14 cellular contexts compared by ENCODE assay signal in genomic region chr14:62079035-62079434, GRCh38.
DNase-seq lines count a peak whose midpoint lies in the region; ATAC-seq, FAIRE-seq and TF ChIP-seq lines count a peak whose summit lies in the region.
"Had no signal": no experiment of that assay in that cellular context is flagged by ENCODE, and none has a peak within 500 bp of the region (broad histone marks: within the 10 kb centered on the region; RNA-seq: fewer than 3 reads in every experiment).

No MANE protein-coding gene starts in this region.

- RAD21 ChIA-PET in GM12878 (lab: Charles Lee; ENCODE audit: unreplicated experiment), result interaction anchor here (0.9 to 4.5 kb wide), 11 partner anchors 14 to 280 kb away, joined by 3 to 33 read pairs (median 4); no protein-coding TSS in a partner anchor

- in situ Hi-C loops in GM12878 (cut with MboI), result no loop called here

- H4K20me1 ChIP-seq in GM12878 (ENCODE audit: control insufficient read depth, insufficient read depth), result no peaks in the 10 kb centered on the region

- TF ChIP-seq CTCF in GM12878 (IDR thresholded peaks at IDR 0.05 in 2 of 3, conservative IDR thresholded peaks at IDR 0.05 in 1 of 3; ENCODE audit: control insufficient read depth in 2 of 3, extremely low read depth in 1 of 3, insufficient read depth in 1 of 3, low read depth in 3 of 3, low read length in 3 of 3) (no peak), gastroesophageal sphincter (IDR thresholded peaks at IDR 0.05) (no peak)

- 60% methylated on average over 1 of the region's 1 CpG for WGBS in GM12878 (ENCODE audit: insufficient coverage, insufficient replicate concordance, low lambda C conversion rate, missing lambda C conversion rate)
- 76 to 86% methylated on average over 1 of the region's 1 CpG for WGBS in gastroesophageal sphincter (ENCODE audit: low coverage in 1 of 2), 2 donors

- peak overlapping the region; percentile 59 for H3K4me2 ChIP-seq in GM12878 (ENCODE audit: control insufficient read depth, insufficient read depth)

- no peak for TF ChIP-seq RAD21 in GM12878 (IDR thresholded peaks at IDR 0.05; ENCODE audit: insufficient read depth, low read depth, low read length)

- DNase-seq in GM12878 (ENCODE audit: low read depth, low spot score) (no peak), cerebellar cortex (ENCODE audit: low spot score) (no peak), NCI-H526 treated with DMSO at 0.1 percent for 48 hours (lab: John Stamatoyannopoulos, UW) (no peak), SKM-1 treated with dmso at 0.1 percent for 144 hours (lab: John Stamatoyannopoulos, UW; ENCODE audit: unreplicated experiment) (no peak)
- DNase-seq: activated naive CD4-positive, alpha-beta T cell; hippocampal formation; ovary; stimulated activated CD4-positive, alpha-beta T cell treated with anti-CD3 and anti-CD28 coated beads, Interleukin-1b, Interleukin-23, amount 100 ng/mL, for 48 hours; stimulated activated naive CD4-positive, alpha-beta T cell; T1000 had no signal

- no peak for TF ChIP-seq POLR2A in GM12878 (IDR thresholded peaks at IDR 0.05; ENCODE audit: low read depth, low read length)
- no peak for TF ChIP-seq POLR2A in gastroesophageal sphincter (IDR thresholded peaks at IDR 0.05)

- H3K4me3 ChIP-seq in GM12878, result no peak overlapping the region
- H3K4me3 ChIP-seq in gastroesophageal sphincter, result no peak overlapping the region
- H3K4me3 ChIP-seq: ovary had no signal

- POLR2A ChIA-PET in GM12878 (lab: Charles Lee), result interaction anchor here (0.8 to 2.3 kb wide), 3 partner anchors 18 to 47 kb away, joined by 3 to 6 read pairs (median 3); no protein-coding TSS in a partner anchor

- H3K27me3 ChIP-seq in GM12878 (replicated peaks in 1 of 2; ENCODE audit: control insufficient read depth in 2 of 2, insufficient read depth in 2 of 2, low read length in 1 of 2) (no peaks in the 10 kb centered on the region), gastroesophageal sphincter (no peaks in the 10 kb centered on the region)
- H3K27me3 ChIP-seq: ovary had no signal

- H3K9ac ChIP-seq in GM12878 (ENCODE audit: control insufficient read depth, insufficient read depth, low read length), result no peak overlapping the region

- no peaks in the 10 kb centered on the region for H3K79me2 ChIP-seq in GM12878 (ENCODE audit: control insufficient read depth, insufficient read depth, low read length)

- no peak overlapping the region for H2AFZ ChIP-seq in GM12878 (ENCODE audit: control insufficient read depth, low read depth, low read length)

- CTCF ChIA-PET in GM12878 (lab: Yijun Ruan, JAX), result interaction anchor here (0.6 to 4.7 kb wide), 6 partner anchors 19 to 219 kb away, joined by 3 to 45 read pairs (median 6); no protein-coding TSS in a partner anchor

- H3K4me1 ChIP-seq in GM12878 (ENCODE audit: control insufficient read depth, insufficient read depth, low read length), result peaks cover 51% of the 10 kb centered on the region
- no peaks in the 10 kb centered on the region for H3K4me1 ChIP-seq in gastroesophageal sphincter

- H3K27ac ChIP-seq in GM12878 (ENCODE audit: control insufficient read depth, insufficient read depth), result peak overlapping the region; percentile 57
- no peak overlapping the region for H3K27ac ChIP-seq in gastroesophageal sphincter
- H3K27ac ChIP-seq: ovary had no signal

- SMC1A ChIA-PET in GM12878 (lab: Charles Lee; ENCODE audit: uncharacterized antibody, unreplicated experiment), result interaction anchor here (0.6 to 6.7 kb wide), 13 partner anchors 12 to 331 kb away, joined by 3 to 87 read pairs (median 8); no protein-coding TSS in a partner anchor

- TF ChIP-seq EP300 in GM12878 (IDR thresholded peaks at IDR 0.05; ENCODE audit: borderline replicate concordance in 1 of 2, control insufficient read depth in 1 of 2, low read depth in 2 of 2, low read length in 2 of 2), result no peak
- TF ChIP-seq EP300 in gastroesophageal sphincter (IDR thresholded peaks at IDR 0.05), result no peak

- no peaks in the 10 kb centered on the region; the same call in 2 of the 3 replicates for H3K9me3 ChIP-seq in GM12878 (replicated peaks; ENCODE audit: control insufficient read depth, insufficient read depth, low read length)
- H3K9me3 ChIP-seq in gastroesophageal sphincter, result no peaks in the 10 kb centered on the region
- H3K9me3 ChIP-seq: ovary had no signal

- no TSS peak for BruUV-seq in GM12878 (replicated peaks; lab: Mats Ljungman, UMichigan)

- ATAC-seq in GM18861 (IDR thresholded peaks at IDR 0.05; ENCODE audit: unreplicated experiment), result peak; percentile 51
- ATAC-seq in GM21717 (IDR thresholded peaks at IDR 0.05; ENCODE audit: unreplicated experiment), result peak; percentile 37
- ATAC-seq in HG03139 (IDR thresholded peaks at IDR 0.05; ENCODE audit: unreplicated experiment), result peak; percentile 39
- peak; percentile 44; the same call in 2 of the 3 replicates for ATAC-seq in GM12878
- no peak for ATAC-seq in gastroesophageal sphincter

- intact Hi-C loops in GM12878 (cut with micrococcal nuclease; ENCODE audit: unreplicated experiment), result loop anchor here (5.0 kb wide), 1 partner anchor 207 kb away; no protein-coding TSS in a partner anchor

- H3K36me3 ChIP-seq in GM12878 (ENCODE audit: control insufficient read depth in 2 of 2, insufficient read depth in 2 of 2, low read length in 1 of 2) (no peaks in the 10 kb centered on the region), gastroesophageal sphincter (no peaks in the 10 kb centered on the region)
- H3K36me3 ChIP-seq: ovary had no signal

- FAIRE-seq in GM12878 (lab: Jason Lieb, UNC), result no peak

TF ChIP-seq in GM12878, 131 proteins besides CTCF, POLR2A, EP300 and RAD21:
- TF ChIP-seq MEF2B (IDR thresholded peaks at IDR 0.05; ENCODE audit: partially characterized antibody, poor library complexity, severe bottlenecking) (peak; percentile 26), KAT2A (conservative IDR thresholded peaks at IDR 0.05; ENCODE audit: control insufficient read depth, low read depth, low read length) (no peak), RUNX3 (IDR thresholded peaks at IDR 0.05; ENCODE audit: low read length) (no peak), STAT3 (IDR thresholded peaks at IDR 0.05; ENCODE audit: low read depth, low read length) (no peak), RELA (IDR thresholded peaks at IDR 0.05; ENCODE audit: borderline replicate concordance, partially characterized antibody) (no peak)
